In the genomic region with DNA sequence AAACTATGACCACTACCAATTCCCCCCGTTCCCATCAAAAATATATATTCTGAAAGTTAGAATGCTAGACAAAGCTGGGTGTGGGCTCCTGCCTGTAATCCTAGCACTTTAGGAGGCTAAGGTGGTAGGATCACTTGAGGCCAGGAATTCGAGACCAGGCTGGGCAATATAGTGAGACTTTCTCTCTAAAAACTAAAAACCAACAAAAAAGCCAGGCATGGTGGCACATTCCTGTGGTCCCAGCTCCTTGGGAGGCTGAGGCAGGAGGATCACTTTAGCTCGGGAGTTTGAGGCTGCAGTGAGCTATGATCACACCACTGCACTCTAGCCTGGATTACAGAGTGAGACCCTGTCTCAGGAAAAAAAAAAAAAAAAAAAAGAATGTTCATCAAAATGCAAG, we compare ENCODE assay signal across 38 cellular contexts. TPM values are rescaled to one million over a fixed set of nuclear protein-coding genes. Genes with fewer than 3 reads are reported as not detected.
"Had no signal": no experiment of that assay in that cellular context is flagged by ENCODE, and none has a peak within 500 bp of the region (broad histone marks: within the 10 kb centered on the region; RNA-seq: fewer than 3 reads in every experiment).

No MANE protein-coding gene starts in this region.

- H3K27ac ChIP-seq: adrenal gland, ascending aorta, body of pancreas, brain microvascular endothelial cell, breast epithelium, cardiac muscle cell had no signal

- H3K4me1 Mint-ChIP-seq: activated naive CD8-positive, alpha-beta T cell treated with anti-CD3 and anti-CD28 coated beads for 36 hours; activated naive CD8-positive, alpha-beta T cell treated with anti-CD3 and anti-CD28 coated beads, Interleukin-2, amount 50 U/mL, for 24 hours; activated T-helper 17 cell treated with anti-CD3 and anti-CD28 coated beads, Interleukin-2, amount 50 U/mL, for 72 hours; brain; central memory CD8-positive, alpha-beta T cell had no signal

- H3K9me3 Mint-ChIP-seq: activated naive CD4-positive, alpha-beta T cell treated with anti-CD3 and anti-CD28 coated beads for 36 hours; activated naive CD4-positive, alpha-beta T cell treated with anti-CD3 and anti-CD28 coated beads, Interleukin-2, amount 10 ng/mL, durations not matched to agents 7 days and 5 days; activated naive CD4-positive, alpha-beta T cell treated with anti-CD3 and anti-CD28 coated beads, Interleukin-2, amount 50 U/mL, for 24 hours; activated naive CD8-positive, alpha-beta T cell treated with anti-CD3 and anti-CD28 coated beads for 36 hours; activated naive CD8-positive, alpha-beta T cell treated with anti-CD3 and anti-CD28 coated beads, Interleukin-2, amount 10 ng/mL, durations not matched to agents 7 days and 5 days; activated naive CD8-positive, alpha-beta T cell treated with anti-CD3 and anti-CD28 coated beads, Interleukin-2, amount 50 U/mL, for 24 hours; activated T-cell treated with anti-CD3 and anti-CD28 coated beads, Interleukin-2, amount 50 U/mL, for 24 hours; activated T-cell treated with anti-CD3 and anti-CD28 coated beads, Interleukin-2, amount 50 U/mL, for 4 hours; activated T-cell treated with anti-CD3 and anti-CD28 coated beads, Interleukin-2, amount 50 U/mL, for 72 hours; activated T-helper 1 cell treated with anti-CD3 and anti-CD28 coated beads, Interleukin-12 subunit alpha, Interleukin-12 subunit beta, Interleukin-2, Interleukin-4 antibody, amounts not matched to agents 30 ng/mL and 10 ng/mL and 1 ng/mL, durations not matched to agents 14 hours and 24 hours and 36 hours; activated T-helper 17 cell treated with anti-CD3 and anti-CD28 coated beads, Interleukin-2, amount 50 U/mL, for 72 hours; activated T-helper 2 cell treated with anti-CD3 and anti-CD28 coated beads, Interferon-gamma antibody, Interleukin-2, Interleukin-4, amounts not matched to agents 10 μg/mL and 5 μg/mL and 100 μg/mL, durations not matched to agents 14 hours and 24 hours and 36 hours; central memory CD8-positive, alpha-beta T cell had no signal

- H3K4me3 ChIP-seq: adrenal gland, ascending aorta, body of pancreas, breast epithelium, cardiac muscle cell had no signal

- H3K4me3 Mint-ChIP-seq: activated naive CD4-positive, alpha-beta T cell treated with anti-CD3 and anti-CD28 coated beads for 36 hours; activated naive CD4-positive, alpha-beta T cell treated with anti-CD3 and anti-CD28 coated beads, Interleukin-2, amount 10 ng/mL, durations not matched to agents 7 days and 5 days; activated naive CD4-positive, alpha-beta T cell treated with anti-CD3 and anti-CD28 coated beads, Interleukin-2, amount 50 U/mL, for 24 hours; activated naive CD8-positive, alpha-beta T cell; activated naive CD8-positive, alpha-beta T cell treated with anti-CD3 and anti-CD28 coated beads for 36 hours; activated naive CD8-positive, alpha-beta T cell treated with anti-CD3 and anti-CD28 coated beads, Interleukin-2, amount 10 ng/mL, durations not matched to agents 7 days and 5 days; activated naive CD8-positive, alpha-beta T cell treated with anti-CD3 and anti-CD28 coated beads, Interleukin-2, amount 50 U/mL, for 24 hours; activated T-cell treated with anti-CD3 and anti-CD28 coated beads, Interleukin-2, amount 50 U/mL, for 24 hours; activated T-cell treated with anti-CD3 and anti-CD28 coated beads, Interleukin-2, amount 50 U/mL, for 4 hours; activated T-cell treated with anti-CD3 and anti-CD28 coated beads, Interleukin-2, amount 50 U/mL, for 72 hours; activated T-helper 1 cell treated with anti-CD3 and anti-CD28 coated beads, Interleukin-12 subunit alpha, Interleukin-12 subunit beta, Interleukin-2, Interleukin-4 antibody, amounts not matched to agents 30 ng/mL and 10 ng/mL and 1 ng/mL, durations not matched to agents 14 hours and 24 hours and 36 hours; activated T-helper 17 cell treated with anti-CD3 and anti-CD28 coated beads, Interleukin-2, amount 50 U/mL, for 72 hours; brain; central memory CD8-positive, alpha-beta T cell had no signal

- H3K36me3 ChIP-seq: brain microvascular endothelial cell, breast epithelium had no signal

- DNase-seq: activated effector memory CD4-positive, alpha-beta T cell treated with anti-CD3 and anti-CD28 coated beads, Interleukin-2, amount 50 U/mL, for 16 hours; activated effector memory CD4-positive, alpha-beta T cell treated with Interleukin-2 at 50 U/mL for 16 hours; activated gamma-delta T cell; activated gamma-delta T cell treated with Interleukin-2 at 50 U/mL for 16 hours; activated naive CD4-positive, alpha-beta T cell; activated naive CD4-positive, alpha-beta T cell treated with anti-CD3 and anti-CD28 coated beads for 36 hours; activated naive CD4-positive, alpha-beta T cell treated with anti-CD3 and anti-CD28 coated beads, Interleukin-2, amount 10 ng/mL, durations not matched to agents 7 days and 5 days; activated naive CD4-positive, alpha-beta T cell treated with anti-CD3 and anti-CD28 coated beads, Interleukin-2, amount 50 U/mL, for 16 hours; activated naive CD4-positive, alpha-beta T cell treated with Interleukin-2 at 50 U/mL for 16 hours; activated naive CD8-positive, alpha-beta T cell treated with anti-CD3 and anti-CD28 coated beads for 36 hours; activated naive CD8-positive, alpha-beta T cell treated with anti-CD3 and anti-CD28 coated beads, Interleukin-2, amount 10 ng/mL, durations not matched to agents 7 days and 5 days; activated naive CD8-positive, alpha-beta T cell treated with anti-CD3 and anti-CD28 coated beads, Interleukin-2, amount 50 U/mL, for 24 hours; activated T-cell treated with anti-CD3 and anti-CD28 coated beads, Interleukin-2, amount 50 U/mL, for 1 hour; activated T-cell treated with anti-CD3 and anti-CD28 coated beads, Interleukin-2, amount 50 U/mL, for 24 hours; activated T-cell treated with anti-CD3 and anti-CD28 coated beads, Interleukin-2, amount 50 U/mL, for 4 hours; activated T-cell treated with anti-CD3 and anti-CD28 coated beads, Interleukin-2, amount 50 U/mL, for 48 hours; activated T-cell treated with anti-CD3 and anti-CD28 coated beads, Interleukin-2, amount 50 U/mL, for 72 hours; adrenal gland; amniotic stem cell; amygdala; anterior cingulate cortex; aorta; body of pancreas; brain microvascular endothelial cell; caudate nucleus; central memory CD4-positive, alpha-beta T cell; cerebellar nuclear complex had no signal

- H3K4me1 ChIP-seq: ascending aorta, body of pancreas, breast epithelium had no signal

- H3K27me3 ChIP-seq: adrenal gland, ascending aorta, body of pancreas, brain microvascular endothelial cell, breast epithelium, cardiac muscle cell had no signal

- H3K27ac Mint-ChIP-seq: activated naive CD4-positive, alpha-beta T cell treated with anti-CD3 and anti-CD28 coated beads for 36 hours; activated naive CD4-positive, alpha-beta T cell treated with anti-CD3 and anti-CD28 coated beads, Interleukin-2, amount 10 ng/mL, durations not matched to agents 7 days and 5 days; activated naive CD4-positive, alpha-beta T cell treated with anti-CD3 and anti-CD28 coated beads, Interleukin-2, amount 50 U/mL, for 72 hours; activated naive CD8-positive, alpha-beta T cell; activated naive CD8-positive, alpha-beta T cell treated with anti-CD3 and anti-CD28 coated beads for 36 hours; activated naive CD8-positive, alpha-beta T cell treated with anti-CD3 and anti-CD28 coated beads, Interleukin-2, amount 10 ng/mL, durations not matched to agents 7 days and 5 days; activated naive CD8-positive, alpha-beta T cell treated with anti-CD3 and anti-CD28 coated beads, Interleukin-2, amount 50 U/mL, for 24 hours; activated T-cell treated with anti-CD3 and anti-CD28 coated beads, Interleukin-2, amount 50 U/mL, for 24 hours; activated T-cell treated with anti-CD3 and anti-CD28 coated beads, Interleukin-2, amount 50 U/mL, for 72 hours; activated T-helper 1 cell treated with anti-CD3 and anti-CD28 coated beads, Interleukin-12 subunit alpha, Interleukin-12 subunit beta, Interleukin-2, Interleukin-4 antibody, amounts not matched to agents 30 ng/mL and 10 ng/mL and 1 ng/mL, durations not matched to agents 14 hours and 24 hours and 36 hours; activated T-helper 17 cell treated with anti-CD3 and anti-CD28 coated beads, Interleukin-2, amount 50 U/mL, for 72 hours; activated T-helper 2 cell treated with anti-CD3 and anti-CD28 coated beads, Interferon-gamma antibody, Interleukin-2, Interleukin-4, amounts not matched to agents 10 μg/mL and 5 μg/mL and 100 μg/mL, durations not matched to agents 14 hours and 24 hours and 36 hours; brain had no signal

- ATAC-seq: activated naive CD4-positive, alpha-beta T cell treated with anti-CD3 and anti-CD28 coated beads, Interleukin-2, amount 50 U/mL, for 72 hours; activated naive CD8-positive, alpha-beta T cell treated with anti-CD3 and anti-CD28 coated beads, Interleukin-2, amount 50 U/mL, for 24 hours; activated T-cell treated with anti-CD3 and anti-CD28 coated beads, Interleukin-2, amount 50 U/mL, for 4 hours; activated T-cell treated with anti-CD3 and anti-CD28 coated beads, Interleukin-2, amount 50 U/mL, for 72 hours; activated T-helper 17 cell treated with anti-CD3 and anti-CD28 coated beads, Interleukin-2, amount 50 U/mL, for 72 hours; body of pancreas had no signal

- H3K27me3 Mint-ChIP-seq: activated naive CD4-positive, alpha-beta T cell treated with anti-CD3 and anti-CD28 coated beads, Interleukin-2, amount 10 ng/mL, durations not matched to agents 7 days and 5 days; activated naive CD4-positive, alpha-beta T cell treated with anti-CD3 and anti-CD28 coated beads, Interleukin-2, amount 50 U/mL, for 24 hours; activated naive CD8-positive, alpha-beta T cell; activated naive CD8-positive, alpha-beta T cell treated with anti-CD3 and anti-CD28 coated beads for 36 hours; activated naive CD8-positive, alpha-beta T cell treated with anti-CD3 and anti-CD28 coated beads, Interleukin-2, amount 10 ng/mL, durations not matched to agents 7 days and 5 days; activated naive CD8-positive, alpha-beta T cell treated with anti-CD3 and anti-CD28 coated beads, Interleukin-2, amount 50 U/mL, for 24 hours; activated T-cell treated with anti-CD3 and anti-CD28 coated beads, Interleukin-2, amount 50 U/mL, for 24 hours; activated T-helper 17 cell treated with anti-CD3 and anti-CD28 coated beads, Interleukin-2, amount 50 U/mL, for 72 hours; brain; central memory CD8-positive, alpha-beta T cell had no signal

- H3K9me3 ChIP-seq: adrenal gland, ascending aorta, body of pancreas, breast epithelium had no signal

RNA-seq across cellular contexts. Expression of a gene that starts 48.8 kb away (rescaled TPM):
- total RNA-seq: activated naive CD4-positive, alpha-beta T cell treated with anti-CD3 and anti-CD28 coated beads for 36 hours; activated naive CD4-positive, alpha-beta T cell treated with anti-CD3 and anti-CD28 coated beads, Interleukin-2, amount 50 U/mL, for 72 hours; activated naive CD8-positive, alpha-beta T cell treated with anti-CD3 and anti-CD28 coated beads, Interleukin-2, amount 10 ng/mL, durations not matched to agents 7 days and 5 days; activated T-helper 17 cell treated with anti-CD3 and anti-CD28 coated beads, Interleukin-2, amount 50 U/mL, for 72 hours; aorta; ascending aorta; body of pancreas had no signal
